ENCODE assay signal across 1 cellular context in the genomic region with DNA sequence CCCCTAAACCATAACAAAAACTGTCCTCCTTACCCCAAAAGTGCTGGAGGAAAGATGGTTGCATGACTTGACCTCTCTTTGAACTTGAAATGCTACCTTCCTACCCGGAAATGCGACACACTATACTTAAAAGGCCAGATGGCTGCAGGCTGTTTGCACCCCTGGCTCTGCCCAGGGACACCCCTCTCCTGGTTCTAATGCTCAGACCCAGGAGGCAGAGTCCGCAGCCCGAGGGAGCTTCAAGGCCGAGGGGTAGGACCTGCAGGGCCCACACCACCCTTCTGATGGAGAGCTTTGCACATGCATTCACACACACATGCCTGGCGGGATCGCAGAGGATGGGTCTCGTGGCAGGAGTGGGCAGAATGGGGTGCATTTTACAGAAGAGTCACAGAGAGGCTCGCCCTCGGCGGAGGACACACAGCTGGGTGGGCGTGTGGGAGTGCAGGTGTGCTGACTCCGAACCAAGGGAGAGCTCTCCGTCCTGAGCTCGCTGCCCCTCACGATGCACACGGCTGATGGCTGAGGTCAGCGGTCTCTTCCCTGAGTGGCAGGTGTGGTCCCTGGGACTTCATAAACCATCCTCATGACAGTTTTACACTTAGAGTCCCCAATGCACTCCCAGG.
TF ChIP-seq lines count a peak whose summit lies in the region.

No MANE protein-coding gene starts in this region.

TF ChIP-seq in HepG2, 621 proteins besides CTCF, POLR2A, EP300 and RAD21 (continued from another document):
- TF ChIP-seq, protein P1, sequence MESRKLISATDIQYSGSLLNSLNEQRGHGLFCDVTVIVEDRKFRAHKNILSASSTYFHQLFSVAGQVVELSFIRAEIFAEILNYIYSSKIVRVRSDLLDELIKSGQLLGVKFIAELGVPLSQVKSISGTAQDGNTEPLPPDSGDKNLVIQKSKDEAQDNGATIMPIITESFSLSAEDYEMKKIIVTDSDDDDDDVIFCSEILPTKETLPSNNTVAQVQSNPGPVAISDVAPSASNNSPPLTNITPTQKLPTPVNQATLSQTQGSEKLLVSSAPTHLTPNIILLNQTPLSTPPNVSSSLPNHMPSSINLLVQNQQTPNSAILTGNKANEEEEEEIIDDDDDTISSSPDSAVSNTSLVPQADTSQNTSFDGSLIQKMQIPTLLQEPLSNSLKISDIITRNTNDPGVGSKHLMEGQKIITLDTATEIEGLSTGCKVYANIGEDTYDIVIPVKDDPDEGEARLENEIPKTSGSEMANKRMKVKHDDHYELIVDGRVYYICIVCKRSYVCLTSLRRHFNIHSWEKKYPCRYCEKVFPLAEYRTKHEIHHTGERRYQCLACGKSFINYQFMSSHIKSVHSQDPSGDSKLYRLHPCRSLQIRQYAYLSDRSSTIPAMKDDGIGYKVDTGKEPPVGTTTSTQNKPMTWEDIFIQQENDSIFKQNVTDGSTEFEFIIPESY (CRISPR knock-in tag; IDR thresholded peaks at IDR 0.05) = peak; percentile 77
- TF ChIP-seq KLF16 (CRISPR knock-in tag; IDR thresholded peaks at IDR 0.05) (0 out of 4 replicates have a peak, but pooled peaks of 1 of the 2 experiments have one; percentile 23), POLR2G (IDR thresholded peaks at IDR 0.05; ENCODE audit: low read depth, low read length) (peak; percentile 34), AGO2 (optimal IDR thresholded peaks at IDR 0.05; ENCODE audit: low read depth, low read length) (peak; percentile 62), RCOR2 (CRISPR knock-in tag; IDR thresholded peaks at IDR 0.05) (no peak), SALL1 (CRISPR knock-in tag; IDR thresholded peaks at IDR 0.05) (0 out of 2 replicates have a peak, but pooled peaks have one; percentile 14), ZNF460 (CRISPR knock-in tag; IDR thresholded peaks at IDR 0.05; ENCODE audit: borderline replicate concordance) (no peak), ZNF546 (CRISPR knock-in tag; conservative IDR thresholded peaks at IDR 0.05) (no peak)
- TF ChIP-seq, protein P2, sequence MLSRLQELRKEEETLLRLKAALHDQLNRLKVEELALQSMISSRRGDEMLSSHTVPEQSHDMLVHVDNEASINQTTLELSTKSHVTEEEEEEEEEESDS (CRISPR knock-in tag; IDR thresholded peaks at IDR 0.05; ENCODE audit: borderline replicate concordance) = no peak
- TF ChIP-seq, protein P3, sequence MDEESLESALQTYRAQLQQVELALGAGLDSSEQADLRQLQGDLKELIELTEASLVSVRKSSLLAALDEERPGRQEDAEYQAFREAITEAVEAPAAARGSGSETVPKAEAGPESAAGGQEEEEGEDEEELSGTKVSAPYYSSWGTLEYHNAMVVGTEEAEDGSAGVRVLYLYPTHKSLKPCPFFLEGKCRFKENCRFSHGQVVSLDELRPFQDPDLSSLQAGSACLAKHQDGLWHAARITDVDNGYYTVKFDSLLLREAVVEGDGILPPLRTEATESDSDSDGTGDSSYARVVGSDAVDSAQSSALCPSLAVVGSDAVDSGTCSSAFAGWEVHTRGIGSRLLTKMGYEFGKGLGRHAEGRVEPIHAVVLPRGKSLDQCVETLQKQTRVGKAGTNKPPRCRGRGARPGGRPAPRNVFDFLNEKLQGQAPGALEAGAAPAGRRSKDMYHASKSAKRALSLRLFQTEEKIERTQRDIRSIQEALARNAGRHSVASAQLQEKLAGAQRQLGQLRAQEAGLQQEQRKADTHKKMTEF (CRISPR knock-in tag; IDR thresholded peaks at IDR 0.05) = no peak
- TF ChIP-seq, protein P4, sequence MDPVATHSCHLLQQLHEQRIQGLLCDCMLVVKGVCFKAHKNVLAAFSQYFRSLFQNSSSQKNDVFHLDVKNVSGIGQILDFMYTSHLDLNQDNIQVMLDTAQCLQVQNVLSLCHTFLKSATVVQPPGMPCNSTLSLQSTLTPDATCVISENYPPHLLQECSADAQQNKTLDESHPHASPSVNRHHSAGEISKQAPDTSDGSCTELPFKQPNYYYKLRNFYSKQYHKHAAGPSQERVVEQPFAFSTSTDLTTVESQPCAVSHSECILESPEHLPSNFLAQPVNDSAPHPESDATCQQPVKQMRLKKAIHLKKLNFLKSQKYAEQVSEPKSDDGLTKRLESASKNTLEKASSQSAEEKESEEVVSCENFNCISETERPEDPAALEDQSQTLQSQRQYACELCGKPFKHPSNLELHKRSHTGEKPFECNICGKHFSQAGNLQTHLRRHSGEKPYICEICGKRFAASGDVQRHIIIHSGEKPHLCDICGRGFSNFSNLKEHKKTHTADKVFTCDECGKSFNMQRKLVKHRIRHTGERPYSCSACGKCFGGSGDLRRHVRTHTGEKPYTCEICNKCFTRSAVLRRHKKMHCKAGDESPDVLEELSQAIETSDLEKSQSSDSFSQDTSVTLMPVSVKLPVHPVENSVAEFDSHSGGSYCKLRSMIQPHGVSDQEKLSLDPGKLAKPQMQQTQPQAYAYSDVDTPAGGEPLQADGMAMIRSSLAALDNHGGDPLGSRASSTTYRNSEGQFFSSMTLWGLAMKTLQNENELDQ (CRISPR knock-in tag; IDR thresholded peaks at IDR 0.05; ENCODE audit: borderline replicate concordance) = no peak
TF ChIP-seq in HepG2: peak in this region for 9.
